In genomic region chr7:101598422-101598957, GRCh38 we compare ENCODE assay signal across 1 cellular context.
TF ChIP-seq lines count a peak whose summit lies in the region.

No MANE protein-coding gene starts in this region.

TF ChIP-seq in H1, 55 proteins besides CTCF, POLR2A, EP300 and RAD21:
- TF ChIP-seq EGR1 (IDR thresholded peaks at IDR 0.05; ENCODE audit: borderline replicate concordance, low read depth, low read length) (no peak), SIRT6 (IDR thresholded peaks at IDR 0.05; ENCODE audit: low read length) (no peak), EZH2 (IDR thresholded peaks at IDR 0.05; ENCODE audit: low read depth, low read length, severe bottlenecking) (no peak), RBBP5 (IDR thresholded peaks at IDR 0.05; ENCODE audit: borderline replicate concordance, low read depth, low read length) (no peak), ASH2L (IDR thresholded peaks at IDR 0.05; ENCODE audit: low read length) (no peak), KDM5A (IDR thresholded peaks at IDR 0.05; ENCODE audit: low read length) (no peak), BCL11A (IDR thresholded peaks at IDR 0.05; ENCODE audit: low read depth in 2 of 2, low read length in 2 of 2) (no peak), JUN (IDR thresholded peaks at IDR 0.05; ENCODE audit: low read depth, low read length) (no peak), SIN3A (conservative IDR thresholded peaks at IDR 0.05 in 1 of 2, IDR thresholded peaks at IDR 0.05 in 1 of 2; ENCODE audit: low read depth in 1 of 2, low read length in 2 of 2) (no peak), JUND (IDR thresholded peaks at IDR 0.05; ENCODE audit: low read length) (no peak), BACH1 (IDR thresholded peaks at IDR 0.05; ENCODE audit: low read length) (no peak), SP2 (IDR thresholded peaks at IDR 0.05; ENCODE audit: low read length) (no peak), FOSL1 (IDR thresholded peaks at IDR 0.05; ENCODE audit: insufficient read depth, low read depth, low read length) (no peak), TAF1 (IDR thresholded peaks at IDR 0.05; ENCODE audit: low read depth, low read length) (no peak), HDAC6 (IDR thresholded peaks at IDR 0.05; ENCODE audit: low read depth, low read length) (no peak), USF2 (IDR thresholded peaks at IDR 0.05; ENCODE audit: low read length) (no peak), RFX5 (IDR thresholded peaks at IDR 0.05; ENCODE audit: borderline replicate concordance, low read depth, low read length) (no peak), POLR2AphosphoS5 (IDR thresholded peaks at IDR 0.05; ENCODE audit: low read depth, low read length) (no peak), CREB1 (IDR thresholded peaks at IDR 0.05) (no peak)
